Comparison of ENCODE assay signal across 24 cellular contexts in genomic region chr21:43366656-43367055, GRCh38.
"Had no signal": no experiment of that assay in that cellular context is flagged by ENCODE, and none has a peak within 500 bp of the region (broad histone marks: within the 10 kb centered on the region; RNA-seq: fewer than 3 reads in every experiment).

No MANE protein-coding gene starts in this region.

- DNase-seq: cortex of kidney; effector memory CD8-positive, alpha-beta T cell; erythroblast; mesenchymal stem cell; midbrain; natural killer cell; stimulated activated CD4-positive, alpha-beta T cell treated with anti-CD3 and anti-CD28 coated beads, Interleukin-12 subunit alpha, Interleukin-12 subunit beta, amount 100 ng/mL, for 4 hours; stimulated activated CD4-positive, alpha-beta T cell treated with anti-CD3 and anti-CD28 coated beads, Interleukin-1b, Interleukin-23, amount 100 ng/mL, for 48 hours; stimulated activated CD4-positive, alpha-beta T cell treated with anti-CD3 and anti-CD28 coated beads, Interleukin-4, amount 100 ng/mL, for 1 hour; stimulated activated CD8-positive, alpha-beta memory T cell treated with anti-CD3 and anti-CD28 coated beads, Interleukin-4, amount 100 ng/mL, for 48 hours; stimulated activated naive CD4-positive, alpha-beta T cell; stimulated activated naive CD8-positive, alpha-beta T cell treated with anti-CD3 and anti-CD28 coated beads, Interleukin-15, amount 100 ng/mL, for 72 hours; transverse colon had no signal

- H3K9ac ChIP-seq: parathyroid adenoma had no signal

- H3K27me3 ChIP-seq: suprapubic skin, transverse colon, vagina had no signal

- H3K9me3 Mint-ChIP-seq: effector memory CD8-positive, alpha-beta T cell; natural killer cell; neural crest cell; stimulated activated naive CD8-positive, alpha-beta T cell treated with anti-CD3 and anti-CD28 coated beads, Interleukin-15, amount 100 ng/mL, for 72 hours had no signal

- H3K9me3 ChIP-seq: suprapubic skin, transverse colon, vagina had no signal

- H3K4me3 Mint-ChIP-seq: effector memory CD8-positive, alpha-beta T cell; natural killer cell; neural crest cell; stimulated activated naive CD8-positive, alpha-beta T cell treated with anti-CD3 and anti-CD28 coated beads, Interleukin-15, amount 100 ng/mL, for 72 hours had no signal

- H3K27ac ChIP-seq: parathyroid adenoma, suprapubic skin, transverse colon, vagina had no signal

- H3K36me3 ChIP-seq: suprapubic skin, transverse colon, vagina had no signal

- H3K36me3 Mint-ChIP-seq: natural killer cell had no signal

- H3K4me3 ChIP-seq: lung, smooth muscle cell, suprapubic skin, transverse colon, vagina had no signal

- ATAC-seq: effector memory CD8-positive, alpha-beta T cell; left lobe of liver; natural killer cell; stimulated activated naive CD8-positive, alpha-beta T cell treated with anti-CD3 and anti-CD28 coated beads, Interleukin-15, amount 100 ng/mL, for 72 hours had no signal

- H3K27ac Mint-ChIP-seq: natural killer cell, progenitor cell of endocrine pancreas had no signal

- H3K4me2 ChIP-seq: smooth muscle cell had no signal

- H2AFZ ChIP-seq: parathyroid adenoma had no signal

- H3K79me2 ChIP-seq: parathyroid adenoma had no signal

- H3K27me3 Mint-ChIP-seq: stimulated activated naive CD8-positive, alpha-beta T cell treated with anti-CD3 and anti-CD28 coated beads, Interleukin-15, amount 100 ng/mL, for 72 hours had no signal

- FAIRE-seq: endometrium, frontal cortex, keratinocyte had no signal
